8 cellular contexts compared by ENCODE assay signal in the genomic region with DNA sequence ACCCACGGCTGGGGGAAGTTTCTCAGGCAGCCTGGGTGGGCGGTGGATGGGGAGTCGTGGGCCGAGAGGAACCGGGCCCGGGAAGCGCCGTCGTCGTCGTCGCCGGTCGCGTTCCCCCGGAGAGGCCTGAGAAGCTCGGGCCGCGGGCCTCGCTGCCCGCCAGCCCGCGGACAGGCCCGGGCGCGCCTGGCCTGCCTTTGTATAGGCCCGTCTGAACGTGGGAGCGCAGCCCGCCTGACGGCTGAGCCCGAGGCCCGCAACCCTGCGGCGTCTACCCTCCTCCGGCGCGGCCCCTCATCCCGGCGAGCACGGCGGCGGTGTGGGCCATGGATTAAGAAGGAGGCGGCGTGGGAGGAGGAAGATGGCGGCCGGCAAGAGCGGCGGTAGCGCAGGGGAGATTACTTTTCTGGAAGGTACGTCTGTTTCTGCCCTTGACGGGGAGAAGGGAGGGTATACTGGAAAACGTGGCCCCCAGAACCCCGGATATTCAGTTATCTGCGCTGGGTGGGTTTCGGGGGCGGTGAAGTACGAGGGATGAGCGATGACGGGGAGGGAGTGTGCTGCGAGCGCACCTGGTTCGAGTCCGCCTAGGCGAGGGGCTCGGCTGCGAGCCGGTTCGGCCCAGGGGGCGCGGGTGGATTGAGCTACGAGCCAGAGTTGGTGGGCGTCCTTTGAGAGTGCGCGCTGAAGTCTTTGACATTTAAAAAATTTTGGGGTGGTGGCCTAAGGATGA. TPM values are rescaled to one million over a fixed set of nuclear protein-coding genes. Genes with fewer than 3 reads are reported as not detected.
DNase-seq lines count a peak whose midpoint lies in the region; ATAC-seq and TF ChIP-seq lines count a peak whose summit lies in the region.

No MANE protein-coding gene starts in this region.

- WGBS in heart left ventricle, 4 donors = 0 to 1% (median 1%) methylated on average over 24 to 75 of the region's 75 CpGs

- H3K4me3 ChIP-seq in CD4-positive, CD25-positive, alpha-beta regulatory T cell (ENCODE audit: low read depth, low read length) = peak overlapping the region; percentile 97
- H3K4me3 ChIP-seq in RWPE2 (ENCODE audit: severe bottlenecking) (peak overlapping the region; percentile 80), heart left ventricle (peak overlapping the region; percentile 71 to 95 (median 87)), rectal smooth muscle tissue (ENCODE audit: low read length) (peak overlapping the region; percentile 93), uterus (peak overlapping the region; percentile 81 to 86)

- peak overlapping the region; percentile 97 to 99 (median 99) for H3K27ac Mint-ChIP-seq in CD4-positive, CD25-positive, alpha-beta regulatory T cell

- intact Hi-C loops in heart left ventricle (cut with DNase I) (loop anchor here in 1 of 10 donors (10.0 kb wide), 1 partner anchor 318 kb away; a partner anchor contains a TSS), uterus (cut with DNase I; ENCODE audit: low total_unique reads) (no loop called here)

- no peaks in the 10 kb centered on the region for H3K27me3 ChIP-seq in CD4-positive, CD25-positive, alpha-beta regulatory T cell (ENCODE audit: control insufficient read depth, insufficient read depth, low read length)
- H3K27me3 ChIP-seq in RWPE2 (ENCODE audit: insufficient read depth, poor library complexity, severe bottlenecking) (no peaks in the 10 kb centered on the region), heart left ventricle (no peaks in the 10 kb centered on the region), rectal smooth muscle tissue (ENCODE audit: control insufficient read depth, insufficient read depth, low read length) (no peaks in the 10 kb centered on the region), uterus (no peaks in the 10 kb centered on the region)

- peak overlapping the region; percentile 96 to 99 (median 98) for H3K4me3 Mint-ChIP-seq in CD4-positive, CD25-positive, alpha-beta regulatory T cell

- ATAC-seq in CD4-positive, CD25-positive, alpha-beta regulatory T cell (ENCODE audit: low read depth in 2 of 2) = peak; percentile 38 to 46
- ATAC-seq in GM19328 (IDR thresholded peaks at IDR 0.05; ENCODE audit: unreplicated experiment) (peak; percentile 28), HG03442 (IDR thresholded peaks at IDR 0.05; ENCODE audit: unreplicated experiment) (peak; percentile 35), RWPE2 (ENCODE audit: low read depth) (peak; percentile 53), heart left ventricle (peak; percentile 28 to 76 (median 61))

- H3K36me3 ChIP-seq in CD4-positive, CD25-positive, alpha-beta regulatory T cell (ENCODE audit: control insufficient read depth, insufficient read depth, low read length) = no peaks in the 10 kb centered on the region
- H3K36me3 ChIP-seq in RWPE2 (ENCODE audit: low read depth) (peaks cover 5% of the 10 kb centered on the region; the same call in 1 of the 2 replicates), heart left ventricle (no peaks in the 10 kb centered on the region), rectal smooth muscle tissue (ENCODE audit: control insufficient read depth, insufficient read depth, low read length) (no peaks in the 10 kb centered on the region), uterus (no peaks in the 10 kb centered on the region)

- H3K9me3 Mint-ChIP-seq in CD4-positive, CD25-positive, alpha-beta regulatory T cell = no peaks in the 10 kb centered on the region

- peaks cover 42 to 73% (median 54%) of the 10 kb centered on the region in 4 donors for H3K4me1 Mint-ChIP-seq in CD4-positive, CD25-positive, alpha-beta regulatory T cell

- H3K4me1 ChIP-seq in CD4-positive, CD25-positive, alpha-beta regulatory T cell (ENCODE audit: control insufficient read depth, insufficient read depth, low read length, poor library complexity, severe bottlenecking) = peaks cover 60% of the 10 kb centered on the region
- peaks cover 5% of the 10 kb centered on the region for H3K4me1 ChIP-seq in RWPE2 (ENCODE audit: insufficient read depth, poor library complexity, severe bottlenecking)
- peaks cover 0 to 53% (median 17%) of the 10 kb centered on the region in 12 donors for H3K4me1 ChIP-seq in heart left ventricle
- H3K4me1 ChIP-seq in rectal smooth muscle tissue (ENCODE audit: control insufficient read depth, insufficient read depth, low read length) = peaks cover 6% of the 10 kb centered on the region
- no peaks in the 10 kb centered on the region for H3K4me1 ChIP-seq in uterus

- peak; percentile 37 to 70 (median 69) for DNase-seq in CD4-positive, CD25-positive, alpha-beta regulatory T cell
- DNase-seq in RWPE2 (ENCODE audit: low spot score) = no peak
- peak; percentile 71 for DNase-seq in activated naive CD4-positive, alpha-beta T cell treated with anti-CD3 and anti-CD28 coated beads, Interleukin-2, amount 50 U/mL, for 16 hours
- peak; percentile 48 to 79 (median 58) for DNase-seq in heart left ventricle
- DNase-seq in uterus = peak in 1 of 2 donors; percentile 39

- no peaks in the 10 kb centered on the region for H3K27me3 Mint-ChIP-seq in CD4-positive, CD25-positive, alpha-beta regulatory T cell

- TF ChIP-seq CTCF in RWPE2 (IDR thresholded peaks at IDR 0.05; ENCODE audit: poor library complexity, severe bottlenecking) (no peak), heart left ventricle (IDR thresholded peaks at IDR 0.05) (no peak), uterus (IDR thresholded peaks at IDR 0.05) (no peak)

- peaks cover 9% of the 10 kb centered on the region for H3K36me3 Mint-ChIP-seq in CD4-positive, CD25-positive, alpha-beta regulatory T cell

- H3K9me3 ChIP-seq in CD4-positive, CD25-positive, alpha-beta regulatory T cell (ENCODE audit: control insufficient read depth in 2 of 2, low read length in 2 of 2) = no peaks in the 10 kb centered on the region
- H3K9me3 ChIP-seq in RWPE2 (ENCODE audit: severe bottlenecking) (no peaks in the 10 kb centered on the region), heart left ventricle (no peaks in the 10 kb centered on the region), uterus (no peaks in the 10 kb centered on the region)

- H3K9ac ChIP-seq in rectal smooth muscle tissue (ENCODE audit: low read length) = peak overlapping the region; percentile 98

- no peak for TF ChIP-seq POLR2A in heart left ventricle (IDR thresholded peaks at IDR 0.05)
- TF ChIP-seq POLR2A in uterus (IDR thresholded peaks at IDR 0.05) = no peak

- H3K27ac ChIP-seq in CD4-positive, CD25-positive, alpha-beta regulatory T cell (ENCODE audit: insufficient read depth, low read length, poor library complexity, severe bottlenecking) = peak overlapping the region; percentile 88
- peak overlapping the region; percentile 77 for H3K27ac ChIP-seq in RWPE2 (ENCODE audit: poor library complexity, severe bottlenecking)
- H3K27ac ChIP-seq in heart left ventricle = peak overlapping the region; percentile 83 to 98 (median 96)
- peak overlapping the region; percentile 95 for H3K27ac ChIP-seq in rectal smooth muscle tissue (ENCODE audit: low read depth, low read length)
- H3K27ac ChIP-seq in uterus = peak overlapping the region; percentile 99

RNA-seq across cellular contexts. Expression of a gene that starts 0.7 kb away (rescaled TPM):
- total RNA-seq in CD4-positive, CD25-positive, alpha-beta regulatory T cell = 99.4 TPM
- polyA plus RNA-seq in CD4-positive, CD25-positive, alpha-beta regulatory T cell = 10 to 100 TPM; 35.1 to 52.9 (median 39.9) TPM
- total RNA-seq in heart left ventricle (10 to 100 TPM; 49.9 to 71.5 (median 54.4) TPM), uterus (100 to 1,000 TPM in 3 of 4 donors, 10 to 100 TPM in 1; 70.4 to 258 (median 205) TPM)
- 10 to 100 TPM; 16.2 to 23.7 TPM for polyA plus RNA-seq in heart left ventricle
